ENCODE assay signal across 15 cellular contexts in genomic region chr15:58463815-58464697, GRCh38. TPM values are rescaled to one million over a fixed set of nuclear protein-coding genes. Genes with fewer than 3 reads are reported as not detected.
DNase-seq lines count a peak whose midpoint lies in the region; ATAC-seq and TF ChIP-seq lines count a peak whose summit lies in the region.
"Had no signal": no experiment of that assay in that cellular context is flagged by ENCODE, and none has a peak within 500 bp of the region (broad histone marks: within the 10 kb centered on the region; RNA-seq: fewer than 3 reads in every experiment).

No MANE protein-coding gene starts in this region.

- no peak for TF ChIP-seq CTCF in Loucy (conservative IDR thresholded peaks at IDR 0.05; ENCODE audit: low read length)
- TF ChIP-seq CTCF in OCI-LY7 (conservative IDR thresholded peaks at IDR 0.05; ENCODE audit: low read length): no peak
- TF ChIP-seq CTCF in kidney epithelial cell (IDR thresholded peaks at IDR 0.05; ENCODE audit: insufficient read depth, low read length, poor library complexity, severe bottlenecking): no peak
- TF ChIP-seq CTCF in stomach (IDR thresholded peaks at IDR 0.05): no peak

- ATAC-seq in Right ventricle myocardium superior (ENCODE audit: poor library complexity) (no peak), T-helper 17 cell (no peak)
- ATAC-seq: stimulated activated memory B cell treated with anti-CD40 and anti-IgM and Interleukin-4, amounts not matched to agents 10 μg/mL and 1 μg/mL and 100 μg/mL, for 72 hours had no signal

- H3K79me2 ChIP-seq in Loucy (ENCODE audit: insufficient read depth, low read length) (no peaks in the 10 kb centered on the region), OCI-LY7 (ENCODE audit: insufficient read depth, low read depth, low read length) (no peaks in the 10 kb centered on the region)

- no peak for TF ChIP-seq EP300 in stomach (IDR thresholded peaks at IDR 0.05)

- H3K9me3 ChIP-seq in Loucy (ENCODE audit: insufficient read depth, low read depth, low read length): no peaks in the 10 kb centered on the region
- H3K9me3 ChIP-seq in OCI-LY7 (ENCODE audit: low read length): no peaks in the 10 kb centered on the region
- no peaks in the 10 kb centered on the region for H3K9me3 ChIP-seq in stomach
- peaks cover 2% of the 10 kb centered on the region for H3K9me3 ChIP-seq in T-helper 17 cell (ENCODE audit: control insufficient read depth, low read length, poor library complexity, severe bottlenecking)
- H3K9me3 ChIP-seq: ovary had no signal

- no TSS peak for BruUV-seq in OCI-LY7 (replicated peaks; lab: Mats Ljungman, UMichigan)

- H3K36me3 ChIP-seq in Loucy (ENCODE audit: insufficient read depth, low read length) (no peaks in the 10 kb centered on the region), OCI-LY7 (ENCODE audit: insufficient read depth, low read length) (no peaks in the 10 kb centered on the region), kidney epithelial cell (ENCODE audit: control insufficient read depth, insufficient read depth, low read length) (no peaks in the 10 kb centered on the region), stomach (no peaks in the 10 kb centered on the region)
- H3K36me3 ChIP-seq: ovary had no signal

- no peaks in the 10 kb centered on the region for H3F3A ChIP-seq in Loucy (ENCODE audit: low read depth)

- DNase-seq in DMS53 (lab: John Stamatoyannopoulos, UW) (peak; percentile 79), OCI-LY7 (ENCODE audit: low spot score) (peak; percentile 54), kidney epithelial cell (ENCODE audit: low read depth) (peak; percentile 81), stomach (no peak), mesenteric fat pad (ENCODE audit: low spot score) (no peak), Right ventricle myocardium superior (no peak), T-helper 17 cell (no peak)
- DNase-seq: CD4-positive, alpha-beta T cell; NCI-H2227 treated with DMSO at 0.1 percent for 48 hours; ovary; SHP77; stimulated activated CD4-positive, alpha-beta T cell treated with anti-CD3 and anti-CD28 coated beads, Interleukin-1b, Interleukin-23, amount 100 ng/mL, for 48 hours had no signal

- no peaks in the 10 kb centered on the region for H3K36me3 Mint-ChIP-seq in T-helper 17 cell (ENCODE audit: low read depth)
- H3K36me3 Mint-ChIP-seq: stimulated activated memory B cell treated with anti-CD40 and anti-IgM and Interleukin-4, amounts not matched to agents 10 μg/mL and 1 μg/mL and 100 μg/mL, for 72 hours had no signal

- H3K27ac Mint-ChIP-seq in T-helper 17 cell: no peak overlapping the region
- H3K27ac Mint-ChIP-seq: CD4-positive, alpha-beta T cell; GM23338; stimulated activated memory B cell treated with anti-CD40 and anti-IgM and Interleukin-4, amounts not matched to agents 10 μg/mL and 1 μg/mL and 100 μg/mL, for 72 hours had no signal

- peak overlapping the region; percentile 9 for H3K27ac ChIP-seq in OCI-LY7 (ENCODE audit: low read depth, low read length, poor library complexity, severe bottlenecking)
- no peak overlapping the region for H3K27ac ChIP-seq in stomach
- H3K27ac ChIP-seq: ovary had no signal

- CTCF ChIA-PET in OCI-LY7 (lab: Charles Lee; ENCODE audit: unreplicated experiment): no interaction called here

- no peaks in the 10 kb centered on the region for H3K27me3 Mint-ChIP-seq in T-helper 17 cell
- H3K27me3 Mint-ChIP-seq: CD4-positive, alpha-beta T cell had no signal

- peak overlapping the region; percentile 47 for H3K4me2 ChIP-seq in Loucy (ENCODE audit: low read depth, low read length, poor library complexity, severe bottlenecking)
- peak overlapping the region; percentile 43 for H3K4me2 ChIP-seq in OCI-LY7 (ENCODE audit: low read length)
- H3K4me2 ChIP-seq: GM23338 had no signal

- peak overlapping the region; percentile 4 for H3K4me3 ChIP-seq in Loucy (ENCODE audit: low read length, poor library complexity, severe bottlenecking)
- H3K4me3 ChIP-seq in OCI-LY7 (ENCODE audit: low read depth, low read length, poor library complexity, severe bottlenecking): no peak overlapping the region
- no peak overlapping the region for H3K4me3 ChIP-seq in kidney epithelial cell (ENCODE audit: low read depth, low read length)
- H3K4me3 ChIP-seq in stomach: no peak overlapping the region
- H3K4me3 ChIP-seq: GM23338, ovary had no signal

- POLR2A ChIA-PET in OCI-LY7 (lab: Charles Lee): no interaction called here

- H2AFZ ChIP-seq in Loucy (ENCODE audit: low read length) (no peak overlapping the region), OCI-LY7 (ENCODE audit: low read length) (no peak overlapping the region)
- H2AFZ ChIP-seq: GM23338 had no signal

- no peak for TF ChIP-seq POLR2A in stomach (IDR thresholded peaks at IDR 0.05)

- H3K4me1 Mint-ChIP-seq in T-helper 17 cell: peaks cover 17% of the 10 kb centered on the region
- H3K4me1 Mint-ChIP-seq: GM23338; stimulated activated memory B cell treated with anti-CD40 and anti-IgM and Interleukin-4, amounts not matched to agents 10 μg/mL and 1 μg/mL and 100 μg/mL, for 72 hours had no signal

- H3K4me1 ChIP-seq in Loucy (ENCODE audit: insufficient read depth, low read length, poor library complexity, severe bottlenecking) (peaks cover 64% of the 10 kb centered on the region), OCI-LY7 (ENCODE audit: insufficient read depth, low read length, poor library complexity, severe bottlenecking) (peaks cover 50% of the 10 kb centered on the region), stomach (peaks cover 11 to 44% (median 23%) of the 10 kb centered on the region in 4 donors)

- H3K9me2 ChIP-seq in Loucy (replicated peaks; ENCODE audit: low read depth, low read length): no peaks in the 10 kb centered on the region
- H3K9me2 ChIP-seq in OCI-LY7 (ENCODE audit: insufficient read depth, low read length): no peaks in the 10 kb centered on the region

- intact Hi-C loops in OCI-LY7 (cut with micrococcal nuclease; ENCODE audit: unreplicated experiment) (no loop called here), stomach (cut with DNase I; ENCODE audit: low total_unique reads) (no loop called here), Right ventricle myocardium superior (cut with DNase I) (no loop called here)

- H4K20me1 ChIP-seq in Loucy (ENCODE audit: insufficient read depth, low read length, poor library complexity, severe bottlenecking): no peaks in the 10 kb centered on the region
- H4K20me1 ChIP-seq in OCI-LY7 (ENCODE audit: insufficient read depth, low read length): no peaks in the 10 kb centered on the region

- 68 to 78% (median 75%) methylated on average over 6 of the region's 6 CpGs for WGBS in stomach, 5 donors

- no peak overlapping the region for H3K4me3 Mint-ChIP-seq in T-helper 17 cell
- H3K4me3 Mint-ChIP-seq: CD4-positive, alpha-beta T cell; GM23338; stimulated activated memory B cell treated with anti-CD40 and anti-IgM and Interleukin-4, amounts not matched to agents 10 μg/mL and 1 μg/mL and 100 μg/mL, for 72 hours had no signal

- no peaks in the 10 kb centered on the region for H3K27me3 ChIP-seq in Loucy (ENCODE audit: insufficient read depth, low read length, poor library complexity, severe bottlenecking)
- no peaks in the 10 kb centered on the region for H3K27me3 ChIP-seq in kidney epithelial cell (ENCODE audit: control insufficient read depth, insufficient read depth, low read length)
- H3K27me3 ChIP-seq in stomach: no peaks in the 10 kb centered on the region
- H3K27me3 ChIP-seq: ovary had no signal

- peak overlapping the region; percentile 16 for H3K9ac ChIP-seq in Loucy (ENCODE audit: low read depth, low read length, poor library complexity, severe bottlenecking)

RNA-seq across cellular contexts. Expression of gene LIPC, which starts 32.3 kb away (rescaled TPM):
- 0.08 and 0.50 TPM in 2 replicates for total RNA-seq in OCI-LY7 (2014; rRNA removed; shearing (Covaris generic))
- total RNA-seq in OCI-LY7 (2022) (not detected in 2 replicates), kidney epithelial cell (1.1 and 1.3 TPM in 2 replicates), stomach (1 to 10 TPM in 1 of 5 donors, under 1 TPM in 1, not detected in 3; 0.58 to 7.5 TPM), mesenteric fat pad (not detected), Right ventricle myocardium superior (0.65 TPM), T-helper 17 cell (1 to 10 TPM; 1.0 to 3.2 TPM)
- polyA plus RNA-seq in stomach: under 1 TPM in 2 of 3 donors, not detected in 1; 0.23 to 0.93 TPM
- total RNA-seq: GM23338 had no signal
- polyA plus RNA-seq: GM23338 had no signal

Comparison
In these comparisons a context has a peak if more than half of its experiments do, and no peak if none do; other contexts are left out.
1. DNase-seq: peak in DMS53 (single experiment), OCI-LY7 (single experiment) and kidney epithelial cell (single experiment); none in stomach (single experiment), mesenteric fat pad (single experiment), Right ventricle myocardium superior (single experiment) and T-helper 17 cell (0 of 3).